In genomic region chr13:46202188-46202795, GRCh38 we compare ENCODE assay signal across 17 cellular contexts. TPM values are rescaled to one million over a fixed set of nuclear protein-coding genes. Genes with fewer than 3 reads are reported as not detected.
DNase-seq lines count a peak whose midpoint lies in the region; ATAC-seq and TF ChIP-seq lines count a peak whose summit lies in the region.
"Had no signal": no experiment of that assay in that cellular context is flagged by ENCODE, and none has a peak within 500 bp of the region (broad histone marks: within the 10 kb centered on the region; RNA-seq: fewer than 3 reads in every experiment).

No MANE protein-coding gene starts in this region.

- H3K9me2 ChIP-seq in MM.1S (replicated peaks; ENCODE audit: insufficient read depth, low read length): no peaks in the 10 kb centered on the region

- TF ChIP-seq POLR2A in ovary (IDR thresholded peaks at IDR 0.05): no peak

- peaks cover 45% of the 10 kb centered on the region for H3K4me1 Mint-ChIP-seq in CD4-positive, alpha-beta T cell (ENCODE audit: low read depth)
- peaks cover 43% of the 10 kb centered on the region for H3K4me1 Mint-ChIP-seq in central memory CD8-positive, alpha-beta T cell
- H3K4me1 Mint-ChIP-seq in HFFc6 (ENCODE audit: low read depth): no peaks in the 10 kb centered on the region

- H3K27ac Mint-ChIP-seq in CD4-positive, alpha-beta T cell: peak overlapping the region; percentile 81
- H3K27ac Mint-ChIP-seq in central memory CD8-positive, alpha-beta T cell (ENCODE audit: low read depth): peak overlapping the region; percentile 58
- H3K27ac Mint-ChIP-seq in HFFc6: no peak overlapping the region

- no peak overlapping the region for H3K27ac ChIP-seq in CD4-positive, alpha-beta T cell (ENCODE audit: low read depth, low read length)
- H3K27ac ChIP-seq in MM.1S (ENCODE audit: low read length) (peak overlapping the region; percentile 79), ovary (no peak overlapping the region)
- H3K27ac ChIP-seq: upper lobe of left lung had no signal

- H4K20me1 ChIP-seq in MM.1S (ENCODE audit: insufficient read depth, low read length): no peaks in the 10 kb centered on the region

- H3K9me3 ChIP-seq in CD4-positive, alpha-beta T cell (ENCODE audit: control insufficient read depth, low read length): no peaks in the 10 kb centered on the region
- H3K9me3 ChIP-seq in MM.1S (replicated peaks; ENCODE audit: insufficient read depth, low read length) (no peaks in the 10 kb centered on the region), ovary (no peaks in the 10 kb centered on the region)
- H3K9me3 ChIP-seq: upper lobe of left lung had no signal

- no peak overlapping the region for H2AFZ ChIP-seq in MM.1S (ENCODE audit: low read length)

- H3F3A ChIP-seq in MM.1S (ENCODE audit: insufficient read depth, low read length): peaks cover 15% of the 10 kb centered on the region

- peak overlapping the region; percentile 60 for H3K4me3 Mint-ChIP-seq in CD4-positive, alpha-beta T cell
- H3K4me3 Mint-ChIP-seq in central memory CD8-positive, alpha-beta T cell: peak overlapping the region; percentile 12
- H3K4me3 Mint-ChIP-seq in HFFc6: no peak overlapping the region

- no peaks in the 10 kb centered on the region for H3K27me3 ChIP-seq in CD4-positive, alpha-beta T cell (ENCODE audit: control insufficient read depth, insufficient read depth, low read length)
- no peaks in the 10 kb centered on the region for H3K27me3 ChIP-seq in MM.1S (replicated peaks; ENCODE audit: insufficient read depth, low read length)
- no peaks in the 10 kb centered on the region for H3K27me3 ChIP-seq in ovary
- H3K27me3 ChIP-seq: upper lobe of left lung had no signal

- H3K4me3 ChIP-seq in MM.1S (ENCODE audit: low read length) (no peak overlapping the region; the same call in 1 of the 2 replicates), ovary (no peak overlapping the region)
- H3K4me3 ChIP-seq: upper lobe of left lung had no signal

- WGBS in ovary, 3 donors: 68 to 77% (median 77%) methylated on average over 3 of the region's 3 CpGs

- H3K36me3 Mint-ChIP-seq in CD4-positive, alpha-beta T cell (ENCODE audit: low read depth): no peaks in the 10 kb centered on the region
- H3K36me3 Mint-ChIP-seq in central memory CD8-positive, alpha-beta T cell (ENCODE audit: insufficient read depth): peaks cover 6% of the 10 kb centered on the region
- no peaks in the 10 kb centered on the region for H3K36me3 Mint-ChIP-seq in HFFc6 (ENCODE audit: low read depth)

- TF ChIP-seq CTCF in CD4-positive, alpha-beta T cell (IDR thresholded peaks at IDR 0.05): no peak
- no peak for TF ChIP-seq CTCF in MM.1S (IDR thresholded peaks at IDR 0.05; ENCODE audit: low read length)
- TF ChIP-seq CTCF in ovary (IDR thresholded peaks at IDR 0.05): no peak
- no peak for TF ChIP-seq CTCF in HFFc6 (IDR thresholded peaks at IDR 0.05)

- intact Hi-C loops in CD4-positive, alpha-beta T cell (cut with DNase I, micrococcal nuclease): loop anchor here (1.0 to 5.0 kb wide), 3 partner anchors 9 to 745 kb away; partner anchors contain the start of genes LCP1 (in 1 of the 2) and LRRC63 (in 1 of the 2)
- intact Hi-C loops in ovary (cut with DNase I): no loop called here

- no peaks in the 10 kb centered on the region for H3K27me3 Mint-ChIP-seq in CD4-positive, alpha-beta T cell
- no peaks in the 10 kb centered on the region for H3K27me3 Mint-ChIP-seq in central memory CD8-positive, alpha-beta T cell
- peaks cover 6% of the 10 kb centered on the region; the same call in 1 of the 2 replicates for H3K27me3 Mint-ChIP-seq in HFFc6 (ENCODE audit: insufficient read depth)

- H3K36me3 ChIP-seq in MM.1S (replicated peaks; ENCODE audit: insufficient read depth, low read length) (no peaks in the 10 kb centered on the region), ovary (no peaks in the 10 kb centered on the region)
- H3K36me3 ChIP-seq: upper lobe of left lung had no signal

- no peaks in the 10 kb centered on the region for H3K9me3 Mint-ChIP-seq in CD4-positive, alpha-beta T cell
- H3K9me3 Mint-ChIP-seq in central memory CD8-positive, alpha-beta T cell: no peaks in the 10 kb centered on the region
- no peaks in the 10 kb centered on the region for H3K9me3 Mint-ChIP-seq in HFFc6

- TF ChIP-seq EP300 in ovary (IDR thresholded peaks at IDR 0.05): no peak

- H3K79me2 ChIP-seq in MM.1S (ENCODE audit: low read length): no peaks in the 10 kb centered on the region

- no peak overlapping the region for H3K9ac ChIP-seq in MM.1S (ENCODE audit: low read length)

- CTCF ChIA-PET in CD4-positive, alpha-beta T cell (lab: Charles Lee): interaction anchor here (1.0 to 1.4 kb wide), 3 partner anchors 8 to 42 kb away, joined by 3 to 5 read pairs (median 4); partner anchors contain the start of gene LCP1

- POLR2A ChIA-PET in CD4-positive, alpha-beta T cell (lab: Charles Lee): interaction anchor here (0.6 to 2.3 kb wide), 13 partner anchors 9 to 93 kb away, joined by 3 to 9 read pairs (median 4); partner anchors contain the start of genes LCP1 and LRRC63

- peak; percentile 84 for ATAC-seq in CD4-positive, alpha-beta T cell (ENCODE audit: poor library complexity)
- ATAC-seq in GM18907 (IDR thresholded peaks at IDR 0.05; ENCODE audit: unreplicated experiment): peak; percentile 46
- ATAC-seq in central memory CD8-positive, alpha-beta T cell (replicated peaks; ENCODE audit: extremely low read depth, poor library complexity, severe bottlenecking): peak; percentile 90
- ATAC-seq: esophagus mucosa had no signal

- H3K4me2 ChIP-seq in MM.1S (ENCODE audit: low read depth, low read length): peak overlapping the region; percentile 59

- DNase-seq in CD4-positive, alpha-beta T cell: no peak
- DNase-seq in MM.1S (peak; percentile 85), ovary (no peak), CD1c-positive myeloid dendritic cell (ENCODE audit: extremely low spot score) (no peak), ureter (ENCODE audit: low spot score) (no peak), HFFc6 (no peak)
- no peak for DNase-seq in central memory CD8-positive, alpha-beta T cell (ENCODE audit: low spot score in 2 of 2)
- DNase-seq: activated CD4-positive, alpha-beta T cell treated with anti-CD3 and anti-CD28 coated beads for 1 hour; AML-193; DMS79 treated with DMSO at 0.1 percent for 48 hours; head of caudate nucleus; NCI-H1417 treated with DMSO at 0.1 percent for 48 hours; NCI-H446 treated with DMSO at 0.1 percent for 48 hours; upper lobe of left lung had no signal

- H3K4me1 ChIP-seq in MM.1S (ENCODE audit: low read length) (peaks cover 31% of the 10 kb centered on the region), ovary (ENCODE audit: insufficient read depth) (no peaks in the 10 kb centered on the region)

RNA-seq across cellular contexts. Expression of gene LRRC63, which starts 9.4 kb away (rescaled TPM):
- total RNA-seq in CD4-positive, alpha-beta T cell: under 1 TPM in 1 of 2 experiments, not detected in 1; 0.17 TPM
- total RNA-seq in ovary: under 1 TPM in 4 of 7 donors, not detected in 3; 0.20 to 0.92 (median 0.26) TPM
- under 1 TPM in 1 of 2 donors, not detected in 1; 0.12 TPM for polyA plus RNA-seq in ovary
- total RNA-seq in ureter: 0.83 TPM
- not detected for total RNA-seq in HFFc6 (2021; fragmentation: NEBNext Ultra II Directional; extraction: Animal tissue kit (Norgen Biotek cat#: 25700))
- total RNA-seq: esophagus mucosa, pulmonary artery endothelial cell had no signal

RNA-seq across cellular contexts. Expression of gene LCP1, which starts 20.3 kb away (rescaled TPM):
- total RNA-seq in CD4-positive, alpha-beta T cell: 100 to 1,000 TPM; 266 to 276 TPM
- 10 to 100 TPM in 6 of 7 donors, 1 to 10 TPM in 1; 7.0 to 53.7 (median 13.8) TPM for total RNA-seq in ovary
- 10 to 100 TPM in 1 of 2 donors, 1 to 10 TPM in 1; 5.7 to 56.9 TPM for polyA plus RNA-seq in ovary
- 44.8 TPM for total RNA-seq in ureter
- total RNA-seq in HFFc6 (2021; fragmentation: NEBNext Ultra II Directional; extraction: Animal tissue kit (Norgen Biotek cat#: 25700)): under 1 TPM in 1 of 6 experiments, not detected in 5; 0.05 TPM

Comparison
In these comparisons a context has a peak if more than half of its experiments do, and no peak if none do; other contexts are left out.
1. RNA of gene LCP1, which starts 20.3 kb away (total RNA-seq): 266 to 276 TPM in CD4-positive, alpha-beta T cell, 44.8 TPM in ureter (single experiment) and 7.0 to 53.7 TPM in ovary; 0.05 TPM in HFFc6; every median in the first group is over 4 times any median in the second.
2. intact Hi-C loops: an anchor here in CD4-positive, alpha-beta T cell (1.0 to 5.0 kb wide); none called in ovary.
3. Peak in every context shown above with its lines, with median percentiles within 50 percentile points of each other: ATAC-seq.